In the genomic region with DNA sequence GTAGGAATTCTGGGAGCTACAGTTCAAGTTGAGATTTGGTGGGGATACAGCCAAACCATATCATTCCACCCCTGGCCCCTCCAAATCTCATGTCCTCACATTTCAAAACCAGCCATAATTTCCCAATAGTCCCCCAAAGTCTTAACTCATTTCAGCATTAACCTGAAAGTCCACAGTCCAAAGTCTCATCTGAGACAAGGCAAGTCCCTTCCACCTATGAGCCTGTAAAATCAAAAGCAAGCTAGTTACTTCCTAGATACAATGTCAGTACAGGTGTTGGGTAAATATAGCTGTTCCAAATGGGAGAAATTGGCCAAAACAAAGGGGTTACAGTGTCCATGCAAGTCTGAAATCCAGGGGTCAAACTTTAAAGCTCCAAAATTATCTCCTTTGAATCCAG, we compare ENCODE assay signal across 2 cellular contexts. TPM values are rescaled to one million over a fixed set of nuclear protein-coding genes. Genes with fewer than 3 reads are reported as not detected.
"Had no signal": no experiment of that assay in that cellular context is flagged by ENCODE, and none has a peak within 500 bp of the region (broad histone marks: within the 10 kb centered on the region; RNA-seq: fewer than 3 reads in every experiment).

No MANE protein-coding gene starts in this region.

RNA-seq across cellular contexts. Expression of a gene that starts 30.9 kb away (rescaled TPM):
- total RNA-seq: G401, GM12878 had no signal
